9 cellular contexts compared by ENCODE assay signal in the genomic region with DNA sequence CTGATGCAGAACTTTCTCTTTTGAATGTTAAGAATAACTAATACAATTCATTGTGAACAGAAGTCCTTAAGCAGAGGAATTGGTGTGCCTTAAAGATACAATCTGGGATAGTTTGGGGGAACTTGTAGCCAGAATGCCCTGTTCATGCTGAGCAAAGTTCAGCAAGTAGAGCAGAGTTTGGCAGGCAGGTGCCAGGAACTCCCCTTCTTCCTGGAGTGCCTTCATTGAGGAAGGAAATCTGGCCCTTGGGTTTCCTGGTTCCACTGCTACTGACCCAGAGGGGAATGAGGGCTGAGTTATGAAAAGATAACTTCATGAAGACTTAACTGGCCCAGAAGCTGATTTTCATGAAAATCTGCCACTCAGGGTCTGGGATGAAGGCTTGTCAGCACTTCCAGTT. TPM values are rescaled to one million over a fixed set of nuclear protein-coding genes. Genes with fewer than 3 reads are reported as not detected.
"Had no signal": no experiment of that assay in that cellular context is flagged by ENCODE, and none has a peak within 500 bp of the region (broad histone marks: within the 10 kb centered on the region; RNA-seq: fewer than 3 reads in every experiment).

No MANE protein-coding gene starts in this region.

RNA-seq across cellular contexts. Expression of a gene that starts 40.4 kb away (rescaled TPM):
- total RNA-seq: activated CD8-positive, alpha-beta memory T cell treated with anti-CD3 and anti-CD28 coated beads, Interleukin-2, amount 10 ng/mL, durations not matched to agents 7 days and 5 days; activated CD8-positive, alpha-beta T cell treated with anti-CD3 and anti-CD28 coated beads, Interleukin-2, amount 10 ng/mL, durations not matched to agents 7 days and 5 days; activated naive CD8-positive, alpha-beta T cell treated with anti-CD3 and anti-CD28 coated beads, Interleukin-2, amount 10 ng/mL, durations not matched to agents 7 days and 5 days; activated T-helper 2 cell treated with anti-CD3 and anti-CD28 coated beads, Interferon-gamma antibody, Interleukin-2, Interleukin-4, amounts not matched to agents 10 μg/mL and 5 μg/mL and 100 μg/mL, durations not matched to agents 14 hours and 24 hours and 36 hours had no signal

RNA-seq across cellular contexts. Expression of a gene that starts 40.5 kb away (rescaled TPM):
- total RNA-seq: activated CD4-positive, alpha-beta memory T cell treated with anti-CD3 and anti-CD28 coated beads, Interleukin-2, amount 10 ng/mL, durations not matched to agents 7 days and 5 days; activated CD4-positive, alpha-beta T cell treated with anti-CD3 and anti-CD28 coated beads for 36 hours; activated CD4-positive, alpha-beta T cell treated with anti-CD3 and anti-CD28 coated beads, Interleukin-2, amount 10 ng/mL, durations not matched to agents 7 days and 5 days; activated CD8-positive, alpha-beta memory T cell treated with anti-CD3 and anti-CD28 coated beads, Interleukin-2, amount 10 ng/mL, durations not matched to agents 7 days and 5 days; activated CD8-positive, alpha-beta T cell treated with anti-CD3 and anti-CD28 coated beads, Interleukin-2, amount 10 ng/mL, durations not matched to agents 7 days and 5 days; activated naive CD8-positive, alpha-beta T cell treated with anti-CD3 and anti-CD28 coated beads, Interleukin-2, amount 10 ng/mL, durations not matched to agents 7 days and 5 days; activated T-helper 2 cell treated with anti-CD3 and anti-CD28 coated beads, Interferon-gamma antibody, Interleukin-2, Interleukin-4, amounts not matched to agents 10 μg/mL and 5 μg/mL and 100 μg/mL, durations not matched to agents 14 hours and 24 hours and 36 hours; cardiac septum; WTC11 had no signal

RNA-seq across cellular contexts. Expression of a gene that starts 56.1 kb away (rescaled TPM):
- total RNA-seq: activated CD4-positive, alpha-beta memory T cell treated with anti-CD3 and anti-CD28 coated beads, Interleukin-2, amount 10 ng/mL, durations not matched to agents 7 days and 5 days; activated CD4-positive, alpha-beta T cell treated with anti-CD3 and anti-CD28 coated beads, Interleukin-2, amount 10 ng/mL, durations not matched to agents 7 days and 5 days; activated CD8-positive, alpha-beta memory T cell treated with anti-CD3 and anti-CD28 coated beads, Interleukin-2, amount 10 ng/mL, durations not matched to agents 7 days and 5 days; activated CD8-positive, alpha-beta T cell treated with anti-CD3 and anti-CD28 coated beads, Interleukin-2, amount 10 ng/mL, durations not matched to agents 7 days and 5 days had no signal

RNA-seq across cellular contexts. Expression of a gene that starts 56.2 kb away (rescaled TPM):
- total RNA-seq: activated CD4-positive, alpha-beta T cell treated with anti-CD3 and anti-CD28 coated beads, Interleukin-2, amount 10 ng/mL, durations not matched to agents 7 days and 5 days; activated CD8-positive, alpha-beta T cell treated with anti-CD3 and anti-CD28 coated beads, Interleukin-2, amount 10 ng/mL, durations not matched to agents 7 days and 5 days; activated naive CD8-positive, alpha-beta T cell treated with anti-CD3 and anti-CD28 coated beads, Interleukin-2, amount 10 ng/mL, durations not matched to agents 7 days and 5 days had no signal
